8 cellular contexts compared by ENCODE assay signal in genomic region chr22:19540394-19540793, GRCh38. TPM values are rescaled to one million over a fixed set of nuclear protein-coding genes. Genes with fewer than 3 reads are reported as not detected.
"Had no signal": no experiment of that assay in that cellular context is flagged by ENCODE, and none has a peak within 500 bp of the region (broad histone marks: within the 10 kb centered on the region; RNA-seq: fewer than 3 reads in every experiment).

No MANE protein-coding gene starts in this region.

- DNase-seq: GDM1, GF-D8 had no signal

- ATAC-seq: GM12878 had no signal

- FAIRE-seq: GM12878, GM12891, GM12892, GM18507, GM19239 had no signal

- H3K4me3 ChIP-seq: GM12878 had no signal

RNA-seq across cellular contexts. Expression of gene CLDN5, which starts 16.2 kb away (rescaled TPM):
- total RNA-seq: G401 had no signal
- polyA plus RNA-seq: GM12878 had no signal
